1 cellular context compared by ENCODE assay signal in genomic region chr2:65026640-65027464, GRCh38.
TF ChIP-seq lines count a peak whose summit lies in the region.

No MANE protein-coding gene starts in this region.

TF ChIP-seq in GM12878, 131 proteins besides CTCF, POLR2A, EP300 and RAD21 (continued from another document):
- TF ChIP-seq PRDM15 (CRISPR knock-in tag; IDR thresholded peaks at IDR 0.05) (no peak), BCL11A (IDR thresholded peaks at IDR 0.05; ENCODE audit: low read depth, low read length) (no peak), CBX3 (IDR thresholded peaks at IDR 0.05; ENCODE audit: borderline replicate concordance, low read depth) (no peak), LARP7 (IDR thresholded peaks at IDR 0.05) (no peak), CBX5 (IDR thresholded peaks at IDR 0.05; ENCODE audit: low read depth) (no peak), SREBF1 (IDR thresholded peaks at IDR 0.05; ENCODE audit: low read length) (no peak), POLR2AphosphoS5 (IDR thresholded peaks at IDR 0.05; ENCODE audit: low read length) (no peak), CREM (IDR thresholded peaks at IDR 0.05; ENCODE audit: low read depth) (peak; percentile 41; the same call in 1 of the 2 replicates), ETV6 (conservative IDR thresholded peaks at IDR 0.05 in 1 of 2, IDR thresholded peaks at IDR 0.05 in 1 of 2; ENCODE audit: borderline replicate concordance in 1 of 2, low read depth in 1 of 2) (no peak), MTA2 (IDR thresholded peaks at IDR 0.05; ENCODE audit: low read depth) (peak; percentile 46; the same call in 1 of the 2 replicates), CUX1 (IDR thresholded peaks at IDR 0.05; ENCODE audit: insufficient replicate concordance, low read depth, low read length) (no peak), NBN (IDR thresholded peaks at IDR 0.05) (no peak), ZBED1 (IDR thresholded peaks at IDR 0.05; ENCODE audit: borderline replicate concordance) (no peak), CHD2 (IDR thresholded peaks at IDR 0.05; ENCODE audit: borderline replicate concordance, low read depth, low read length) (no peak), STAT3 (IDR thresholded peaks at IDR 0.05; ENCODE audit: low read depth, low read length) (no peak), TCF12 (IDR thresholded peaks at IDR 0.05; ENCODE audit: low read depth, low read length) (peak; percentile 69; the same call in 1 of the 2 replicates), YY1 (IDR thresholded peaks at IDR 0.05; ENCODE audit: low read depth, low read length) (no peak), NRF1 (conservative IDR thresholded peaks at IDR 0.05; ENCODE audit: low read depth, low read length) (no peak), ZNF592 (IDR thresholded peaks at IDR 0.05) (no peak), TAF1 (IDR thresholded peaks at IDR 0.05; ENCODE audit: borderline replicate concordance, low read depth, low read length) (no peak), BRCA1 (IDR thresholded peaks at IDR 0.05; ENCODE audit: low read depth, low read length) (no peak), IRF4 (IDR thresholded peaks at IDR 0.05; ENCODE audit: low read depth, low read length) (no peak), ZNF687 (IDR thresholded peaks at IDR 0.05) (no peak; the same call in 1 of the 2 replicates), E2F8 (IDR thresholded peaks at IDR 0.05; ENCODE audit: low read depth, partially characterized antibody) (no peak), TCF7 (IDR thresholded peaks at IDR 0.05; ENCODE audit: borderline replicate concordance) (no peak), MYB (IDR thresholded peaks at IDR 0.05; ENCODE audit: borderline replicate concordance, low read depth, low read length) (no peak), PAX5 (IDR thresholded peaks at IDR 0.05; ENCODE audit: borderline replicate concordance, low read depth, low read length) (peak; percentile 72; the same call in 1 of the 2 replicates), ATF7 (IDR thresholded peaks at IDR 0.05; ENCODE audit: low read depth) (peak; percentile 33; the same call in 1 of the 2 replicates)
